In the genomic region with DNA sequence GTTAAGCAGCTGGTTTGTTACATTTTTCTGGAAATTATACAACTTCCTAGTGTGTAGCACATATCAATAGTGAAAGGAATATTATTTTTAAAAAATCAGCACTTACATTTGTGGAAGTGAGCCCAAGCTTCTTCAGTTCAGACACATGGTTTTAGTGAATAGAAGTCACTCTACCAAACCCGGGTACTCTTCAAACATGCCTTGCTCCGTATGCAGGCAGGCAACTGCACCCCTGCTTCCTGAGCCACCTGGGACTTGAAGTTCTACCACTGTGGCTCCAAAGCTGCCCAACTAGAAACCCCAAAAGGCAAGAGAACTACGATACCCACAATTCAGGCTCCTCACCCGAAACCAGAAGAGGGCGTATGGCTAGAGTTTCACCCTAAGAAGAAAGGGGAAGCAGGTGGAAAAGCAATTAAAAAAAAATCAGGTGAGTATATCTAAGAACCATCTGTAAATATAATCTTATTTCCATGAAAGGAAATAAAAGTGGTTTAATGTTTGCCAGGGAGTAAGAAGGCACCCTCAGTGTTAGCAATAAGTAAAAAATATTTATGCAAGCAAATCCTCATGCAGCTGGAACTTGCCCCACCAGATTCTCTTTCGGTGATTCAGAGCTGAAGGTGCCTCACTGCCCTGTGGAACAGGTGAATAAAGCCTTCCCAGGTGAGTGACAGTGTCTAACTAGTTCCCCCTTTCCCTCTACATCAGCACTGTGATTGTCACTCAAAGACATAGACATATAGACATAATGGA, we compare ENCODE assay signal across 8 cellular contexts.
DNase-seq lines count a peak whose midpoint lies in the region; ATAC-seq and TF ChIP-seq lines count a peak whose summit lies in the region.

A gene with protein sequence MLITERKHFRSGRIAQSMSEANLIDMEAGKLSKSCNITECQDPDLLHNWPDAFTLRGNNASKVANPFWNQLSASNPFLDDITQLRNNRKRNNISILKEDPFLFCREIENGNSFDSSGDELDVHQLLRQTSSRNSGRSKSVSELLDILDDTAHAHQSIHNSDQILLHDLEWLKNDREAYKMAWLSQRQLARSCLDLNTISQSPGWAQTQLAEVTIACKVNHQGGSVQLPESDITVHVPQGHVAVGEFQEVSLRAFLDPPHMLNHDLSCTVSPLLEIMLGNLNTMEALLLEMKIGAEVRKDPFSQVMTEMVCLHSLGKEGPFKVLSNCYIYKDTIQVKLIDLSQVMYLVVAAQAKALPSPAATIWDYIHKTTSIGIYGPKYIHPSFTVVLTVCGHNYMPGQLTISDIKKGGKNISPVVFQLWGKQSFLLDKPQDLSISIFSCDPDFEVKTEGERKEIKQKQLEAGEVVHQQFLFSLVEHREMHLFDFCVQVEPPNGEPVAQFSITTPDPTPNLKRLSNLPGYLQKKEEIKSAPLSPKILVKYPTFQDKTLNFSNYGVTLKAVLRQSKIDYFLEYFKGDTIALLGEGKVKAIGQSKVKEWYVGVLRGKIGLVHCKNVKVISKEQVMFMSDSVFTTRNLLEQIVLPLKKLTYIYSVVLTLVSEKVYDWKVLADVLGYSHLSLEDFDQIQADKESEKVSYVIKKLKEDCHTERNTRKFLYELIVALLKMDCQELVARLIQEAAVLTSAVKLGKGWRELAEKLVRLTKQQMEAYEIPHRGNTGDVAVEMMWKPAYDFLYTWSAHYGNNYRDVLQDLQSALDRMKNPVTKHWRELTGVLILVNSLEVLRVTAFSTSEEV (minus strand): TSS at position 192 of the 756 bp plus-strand sequence. CDS start 55,522 bp downstream, outside the sequence.

- H3K4me3 ChIP-seq in neutrophil (ENCODE audit: low read depth in 1 of 2, low read length in 1 of 2): no peak within 1 kb of the TSS

- DNase-seq in NCI-H2196 (lab: John Stamatoyannopoulos, UW; ENCODE audit: unreplicated experiment) (peak; percentile 84), ecto neural progenitor cell (ENCODE audit: low spot score) (peak; percentile 55), NCI-H1694 treated with DMSO at 0.1 percent for 48 hours (lab: John Stamatoyannopoulos, UW) (no peak)
- DNase-seq in activated T-cell treated with anti-CD3 and anti-CD28 coated beads, Interleukin-2, amount 50 U/mL, for 1 hour: no peak

- TF ChIP-seq CTCF in C4-2B (conservative IDR thresholded peaks at IDR 0.05) (peak; percentile 18), neutrophil (IDR thresholded peaks at IDR 0.05) (no peak)

- H3K9me3 ChIP-seq in neutrophil: no peaks in the 10 kb centered on the region

- no peaks in the 10 kb centered on the region for H3K36me3 ChIP-seq in neutrophil

- H3K4me1 ChIP-seq in neutrophil (ENCODE audit: control insufficient read depth in 1 of 2, insufficient read depth in 1 of 2, low read depth in 1 of 2, low read length in 1 of 2): peaks cover 15 to 37% of the 10 kb centered on the region in 2 experiments

- H3K27me3 ChIP-seq in neutrophil: no peaks in the 10 kb centered on the region

- ATAC-seq in GM18517 (IDR thresholded peaks at IDR 0.05; ENCODE audit: unreplicated experiment) (peak; percentile 57), HG02943 (IDR thresholded peaks at IDR 0.05; ENCODE audit: low read depth, unreplicated experiment) (peak; percentile 48)

- H3K27ac ChIP-seq in C4-2B (no peak within 1 kb of the TSS), neutrophil (peak within 1 kb of the TSS; percentile 1)

Comparison
In these comparisons a context has a peak if more than half of its experiments do, and no peak if none do; other contexts are left out.
1. DNase-seq: peak in NCI-H2196 (single experiment) and ecto neural progenitor cell (single experiment); none in NCI-H1694 treated with DMSO at 0.1 percent for 48 hours (single experiment) and activated T-cell treated with anti-CD3 and anti-CD28 coated beads, Interleukin-2, amount 50 U/mL, for 1 hour (single experiment).